Comparison of ENCODE assay signal across 8 cellular contexts in the genomic region with DNA sequence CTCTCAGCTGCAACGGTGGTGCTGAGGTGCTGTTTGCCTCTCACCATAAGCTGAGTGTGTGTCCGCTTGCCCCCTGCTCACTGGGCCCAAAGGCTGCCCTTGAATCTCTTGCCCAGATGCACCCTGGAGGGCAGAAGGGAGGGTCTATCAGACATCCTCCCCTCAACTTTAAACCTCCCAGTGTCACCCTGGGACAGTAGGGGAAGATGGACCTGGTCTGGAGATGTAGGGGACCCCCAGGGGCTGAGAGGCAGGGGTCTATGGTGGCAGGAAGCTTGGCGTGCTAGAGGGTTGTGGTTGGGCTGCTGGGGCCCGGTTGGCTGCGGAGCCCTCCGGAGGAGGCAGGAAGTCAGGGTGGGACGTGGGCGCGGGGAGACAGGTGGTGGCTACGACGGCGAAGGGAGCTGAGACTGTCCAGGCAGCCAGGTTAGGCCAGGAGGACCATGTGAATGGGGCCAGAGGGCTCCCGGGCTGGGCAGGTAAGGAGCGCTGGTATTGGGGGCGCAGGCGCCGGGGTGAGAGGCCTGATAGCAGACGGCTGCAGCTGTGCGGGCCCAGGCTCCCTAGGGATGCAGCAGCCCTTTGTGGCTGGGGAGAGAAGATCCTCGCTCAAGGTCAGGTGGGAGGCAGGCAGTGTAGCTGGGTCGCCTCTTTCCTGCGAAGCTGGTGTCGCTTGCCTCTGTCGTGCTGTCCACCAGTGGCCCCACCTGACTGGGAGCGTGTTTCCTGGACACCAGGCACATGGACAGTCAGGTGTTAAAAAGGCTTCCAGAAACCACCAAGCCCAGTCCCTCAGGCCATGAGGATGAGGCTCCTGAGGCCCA. TPM values are rescaled to one million over a fixed set of nuclear protein-coding genes. Genes with fewer than 3 reads are reported as not detected.
DNase-seq lines count a peak whose midpoint lies in the region; ATAC-seq, FAIRE-seq and TF ChIP-seq lines count a peak whose summit lies in the region.

A gene (plus strand): TSS at position 373 of the 824 bp plus-strand sequence. CDS start 23,065 bp downstream, outside the sequence.

- POLR2A ChIA-PET in A673 (lab: Charles Lee; ENCODE audit: low non-redundant PET) = no interaction called here

- peak within 1 kb of the TSS; percentile 80 for H3K4me3 ChIP-seq in effector memory CD4-positive, alpha-beta T cell (ENCODE audit: insufficient read depth, low read depth, low read length, poor library complexity, severe bottlenecking)
- H3K4me3 ChIP-seq in A673 (ENCODE audit: low read depth, low read length, poor library complexity, severe bottlenecking) = no peak within 1 kb of the TSS

- no peaks in the 10 kb centered on the region for H3K27me3 ChIP-seq in effector memory CD4-positive, alpha-beta T cell (replicated peaks; ENCODE audit: control insufficient read depth, insufficient read depth, low read length, poor library complexity, severe bottlenecking)
- no peaks in the 10 kb centered on the region for H3K27me3 ChIP-seq in A673 (replicated peaks; ENCODE audit: insufficient read depth, low read depth, low read length, poor library complexity)

- peak; percentile 77 for FAIRE-seq in GM18507 (lab: Jason Lieb, UNC)

- CTCF ChIA-PET in A673 (lab: Charles Lee) = no interaction called here

- H3K36me3 ChIP-seq in effector memory CD4-positive, alpha-beta T cell (ENCODE audit: control insufficient read depth, insufficient read depth, low read length) = no peaks in the 10 kb centered on the region
- H3K36me3 ChIP-seq in A673 (ENCODE audit: insufficient read depth, low read length, poor library complexity, severe bottlenecking) = no peaks in the 10 kb centered on the region

- intact Hi-C loops in A673 (cut with micrococcal nuclease; ENCODE audit: unreplicated experiment) = no loop called here

- BruUV-seq in A673 (replicated peaks; lab: Mats Ljungman, UMichigan) = no TSS peak

- H3K4me1 ChIP-seq in effector memory CD4-positive, alpha-beta T cell (ENCODE audit: control insufficient read depth, insufficient read depth, low read length, poor library complexity, severe bottlenecking) = peaks cover 60% of the 10 kb centered on the region
- peaks cover 4% of the 10 kb centered on the region for H3K4me1 ChIP-seq in A673 (ENCODE audit: insufficient read depth, low read length, poor library complexity, severe bottlenecking)

- TF ChIP-seq CTCF in A673 (conservative IDR thresholded peaks at IDR 0.05; ENCODE audit: low read depth, low read length) = no peak

- H3K9me3 ChIP-seq in effector memory CD4-positive, alpha-beta T cell (ENCODE audit: control insufficient read depth, low read length) = no peaks in the 10 kb centered on the region
- no peaks in the 10 kb centered on the region for H3K9me3 ChIP-seq in A673 (ENCODE audit: low read depth, low read length, poor library complexity, severe bottlenecking)

- H3K27ac ChIP-seq in effector memory CD4-positive, alpha-beta T cell (ENCODE audit: insufficient read depth, low read length, poor library complexity, severe bottlenecking) = peak within 1 kb of the TSS; percentile 92
- no peak within 1 kb of the TSS for H3K27ac ChIP-seq in A673 (ENCODE audit: low read depth, low read length, poor library complexity, severe bottlenecking)

- ATAC-seq in HG02884 (IDR thresholded peaks at IDR 0.05; ENCODE audit: unreplicated experiment) (no peak), HG02588 (IDR thresholded peaks at IDR 0.05; ENCODE audit: unreplicated experiment) (no peak)

- DNase-seq in GM18507 (ENCODE audit: extremely low spot score, insufficient read length, low read depth) (peak; percentile 39), putamen (ENCODE audit: low spot score) (no peak), A673 (ENCODE audit: low spot score) (no peak)
- DNase-seq in activated CD4-positive, CD25-positive, alpha-beta regulatory T cell (lab: John Stamatoyannopoulos, UW) = peak; percentile 26 to 59 (median 43)
- peak; percentile 33 to 42 (median 41) for DNase-seq in effector memory CD4-positive, alpha-beta T cell
- peak; percentile 80 for DNase-seq in stimulated activated CD4-positive, alpha-beta T cell treated with anti-CD3 and anti-CD28 coated beads, Interleukin-1b, Interleukin-23, amount 100 ng/mL, for 48 hours

RNA-seq across cellular contexts. Expression of the gene that starts here (rescaled TPM):
- total RNA-seq in A673 (2021) = not detected in 2 replicates

Comparison
In these comparisons a context has a peak if more than half of its experiments do, and no peak if none do; other contexts are left out.
1. DNase-seq: peak in GM18507 (single experiment), activated CD4-positive, CD25-positive, alpha-beta regulatory T cell (4 of 4), effector memory CD4-positive, alpha-beta T cell (3 of 3) and stimulated activated CD4-positive, alpha-beta T cell treated with anti-CD3 and anti-CD28 coated beads, Interleukin-1b, Interleukin-23, amount 100 ng/mL, for 48 hours (single experiment); none in putamen (single experiment) and A673 (single experiment).